ENCODE assay signal across 30 cellular contexts in genomic region chr2:157220502-157220901, GRCh38. TPM values are rescaled to one million over a fixed set of nuclear protein-coding genes. Genes with fewer than 3 reads are reported as not detected.
"Had no signal": no experiment of that assay in that cellular context is flagged by ENCODE, and none has a peak within 500 bp of the region (broad histone marks: within the 10 kb centered on the region; RNA-seq: fewer than 3 reads in every experiment).

No MANE protein-coding gene starts in this region.

- H3K4me3 ChIP-seq: MG63, PC-9, SJSA1 had no signal

- H3K4me2 ChIP-seq: PC-9, SK-N-SH had no signal

- H3K4me1 ChIP-seq: SJSA1 had no signal

- DNase-seq: Kasumi-1, MG63, NCI-H1048, NCI-H1092 treated with DMSO at 0.1 percent for 48 hours, NCI-H1105 treated with DMSO at 0.1 percent for 48 hours, NCI-H1417, NCI-H1436, NCI-H146, NCI-H187, NCI-H1930, NCI-H2029 treated with DMSO at 0.1 percent for 48 hours, NCI-H2081 treated with DMSO at 0.1 percent for 48 hours, NCI-H2107, NCI-H2171, NCI-H226, NCI-H510A, NCI-H524, NCI-H526, NCI-H69, NCI-H748 treated with DMSO at 0.1 percent for 48 hours, NCI-H82, PC-9, Right ventricle myocardium superior, RPMI8226, SHP77 treated with DMSO at 0.1 percent for 48 hours, SK-N-SH, SW 1271 had no signal

- H2AFZ ChIP-seq: PC-9 had no signal

- H3K36me3 ChIP-seq: MG63, SJSA1 had no signal

- ATAC-seq: Panc1 had no signal

- H3K27ac ChIP-seq: PC-9, SJSA1 had no signal

- H3K9me3 ChIP-seq: MG63, SJSA1, SK-N-SH had no signal

- H3K9ac ChIP-seq: SK-N-SH had no signal

- H3K27me3 ChIP-seq: MG63, SJSA1 had no signal

RNA-seq across cellular contexts. Expression of gene GALNT5, which starts 37.0 kb away (rescaled TPM):
- total RNA-seq: OCI-LY7 had no signal
